22 cellular contexts compared by ENCODE assay signal in the genomic region with DNA sequence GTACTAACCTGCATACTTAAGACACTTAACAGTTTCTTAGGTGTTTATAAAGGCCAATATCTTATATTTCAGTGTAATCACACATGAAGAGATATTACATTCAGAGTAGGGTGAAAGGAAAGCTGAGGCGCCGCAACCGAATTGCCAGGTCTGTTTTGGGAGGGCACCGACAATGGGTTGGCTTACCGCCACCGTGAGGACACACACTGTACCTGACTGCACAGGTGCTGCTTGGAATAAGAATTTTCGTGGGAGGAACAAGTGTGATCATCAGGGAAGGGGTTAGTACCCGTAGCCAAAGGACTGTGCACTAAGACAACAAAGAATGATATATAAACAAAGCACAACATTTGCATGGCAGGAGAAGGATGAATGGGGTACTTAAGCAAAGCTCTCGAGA.
"Had no signal": no experiment of that assay in that cellular context is flagged by ENCODE, and none has a peak within 500 bp of the region (broad histone marks: within the 10 kb centered on the region; RNA-seq: fewer than 3 reads in every experiment).

No MANE protein-coding gene starts in this region.

- H3K4me1 Mint-ChIP-seq: activated naive CD4-positive, alpha-beta T cell treated with anti-CD3 and anti-CD28 coated beads, Interleukin-2, amount 10 ng/mL, durations not matched to agents 7 days and 5 days; activated naive CD8-positive, alpha-beta T cell treated with anti-CD3 and anti-CD28 coated beads, Interleukin-2, amount 10 ng/mL, durations not matched to agents 7 days and 5 days had no signal

- ATAC-seq: activated CD4-positive, CD25-positive, alpha-beta regulatory T cell treated with anti-CD3 and anti-CD28 coated beads, Interleukin-2, amount 50 U/mL, for 24 hours; left ventricle myocardium superior; mucosa of descending colon; right cardiac atrium had no signal

- H3K4me3 ChIP-seq: ascending aorta, esophagus squamous epithelium, mucosa of descending colon, spleen, testis, uterus had no signal

- H3K4me3 Mint-ChIP-seq: activated naive CD4-positive, alpha-beta T cell treated with anti-CD3 and anti-CD28 coated beads, Interleukin-2, amount 10 ng/mL, durations not matched to agents 7 days and 5 days; activated naive CD8-positive, alpha-beta T cell treated with anti-CD3 and anti-CD28 coated beads, Interleukin-2, amount 10 ng/mL, durations not matched to agents 7 days and 5 days; nephron had no signal

- H3K36me3 Mint-ChIP-seq: activated naive CD4-positive, alpha-beta T cell treated with anti-CD3 and anti-CD28 coated beads, Interleukin-2, amount 10 ng/mL, durations not matched to agents 7 days and 5 days had no signal

- H3K27ac Mint-ChIP-seq: activated naive CD4-positive, alpha-beta T cell treated with anti-CD3 and anti-CD28 coated beads, Interleukin-2, amount 10 ng/mL, durations not matched to agents 7 days and 5 days; activated naive CD8-positive, alpha-beta T cell treated with anti-CD3 and anti-CD28 coated beads, Interleukin-2, amount 10 ng/mL, durations not matched to agents 7 days and 5 days; nephron had no signal

- H3K27me3 Mint-ChIP-seq: activated naive CD4-positive, alpha-beta T cell treated with anti-CD3 and anti-CD28 coated beads, Interleukin-2, amount 10 ng/mL, durations not matched to agents 7 days and 5 days had no signal

- DNase-seq: activated CD4-positive, alpha-beta T cell treated with anti-CD3 and anti-CD28 coated beads for 48 hours; activated CD4-positive, alpha-beta T cell treated with anti-CD3 and anti-CD28 coated beads, Interleukin-2, amount 50 U/mL, for 48 hours; activated CD8-positive, alpha-beta memory T cell treated with anti-CD3 and anti-CD28 coated beads for 24 hours; activated gamma-delta T cell; activated naive CD4-positive, alpha-beta T cell treated with anti-CD3 and anti-CD28 coated beads, Interleukin-2, amount 10 ng/mL, durations not matched to agents 7 days and 5 days; activated naive CD8-positive, alpha-beta T cell treated with anti-CD3 and anti-CD28 coated beads, Interleukin-2, amount 10 ng/mL, durations not matched to agents 7 days and 5 days; brain microvascular endothelial cell; caudate nucleus; cortex of kidney; esophagus squamous epithelium; islet precursor cell; left ventricle myocardium superior; mucosa of descending colon; posterior cingulate gyrus; right cardiac atrium; spleen; stimulated activated naive CD4-positive, alpha-beta T cell treated with Interleukin-2 at 50 U/mL for 16 hours; testis; uterus had no signal
